In genomic region chr2:144378551-144378950, GRCh38 we compare ENCODE assay signal across 13 cellular contexts.
"Had no signal": no experiment of that assay in that cellular context is flagged by ENCODE, and none has a peak within 500 bp of the region (broad histone marks: within the 10 kb centered on the region; RNA-seq: fewer than 3 reads in every experiment).

No MANE protein-coding gene starts in this region.

- DNase-seq: activated CD4-positive, alpha-beta T cell treated with anti-CD3 and anti-CD28 coated beads, Interleukin-2, amount 50 U/mL, for 4 hours; activated T-cell treated with anti-CD3 and anti-CD28 coated beads for 4 hours; amygdala; central memory CD4-positive, alpha-beta T cell; dorsolateral prefrontal cortex; foreskin keratinocyte; glutamatergic neuron; hippocampal formation; mucosa of descending colon; natural killer cell; ovary; stimulated activated naive B cell treated with anti-CD40 and anti-IgM and Interleukin-4, amounts not matched to agents 10 μg/mL and 1 μg/mL and 100 μg/mL, for 72 hours; tibial artery had no signal

- H3K27me3 ChIP-seq: dorsolateral prefrontal cortex, foreskin keratinocyte, ovary, tibial artery had no signal

- H3K4me1 ChIP-seq: foreskin keratinocyte had no signal

- H3K27ac ChIP-seq: foreskin keratinocyte, ovary, tibial artery had no signal

- H3K36me3 ChIP-seq: ovary, tibial artery had no signal

- H3K4me3 ChIP-seq: mucosa of descending colon, ovary, tibial artery had no signal

- H3K9me3 ChIP-seq: mucosa of descending colon, ovary, tibial artery had no signal

- ATAC-seq: mucosa of descending colon; natural killer cell; stimulated activated naive B cell treated with anti-CD40 and anti-IgM and Interleukin-4, amounts not matched to agents 10 μg/mL and 1 μg/mL and 100 μg/mL, for 72 hours had no signal
